In genomic region chr19:15263361-15263985, GRCh38 we compare ENCODE assay signal across 13 cellular contexts. TPM values are rescaled to one million over a fixed set of nuclear protein-coding genes. Genes with fewer than 3 reads are reported as not detected.
DNase-seq lines count a peak whose midpoint lies in the region; ATAC-seq and TF ChIP-seq lines count a peak whose summit lies in the region.
"Had no signal": no experiment of that assay in that cellular context is flagged by ENCODE, and none has a peak within 500 bp of the region (broad histone marks: within the 10 kb centered on the region; RNA-seq: fewer than 3 reads in every experiment).

No MANE protein-coding gene starts in this region.

- H3K27me3 Mint-ChIP-seq in CD14-positive monocyte (ENCODE audit: low read depth in 3 of 3) (no peaks in the 10 kb centered on the region), T-helper 17 cell (no peaks in the 10 kb centered on the region)

- H3K9ac ChIP-seq in skeletal muscle tissue (ENCODE audit: low read depth in 1 of 3, low read length in 3 of 3): peak overlapping the region in 1 of 3 donors; percentile 50

- peak overlapping the region in 3 of 4 donors; percentile 72 to 85 (median 84) for H3K27ac ChIP-seq in gastroesophageal sphincter
- peak overlapping the region; percentile 74 for H3K27ac ChIP-seq in skeletal muscle tissue (ENCODE audit: low read depth, low read length)
- H3K27ac ChIP-seq: hepatocyte had no signal

- H3K4me1 ChIP-seq in gastroesophageal sphincter: peaks cover 16 to 55% (median 33%) of the 10 kb centered on the region in 3 donors
- peaks cover 30 to 49% (median 45%) of the 10 kb centered on the region in 3 donors for H3K4me1 ChIP-seq in skeletal muscle tissue (ENCODE audit: control insufficient read depth in 3 of 3, insufficient read depth in 3 of 3, low read length in 3 of 3)

- H3K9me3 ChIP-seq in T-helper 17 cell (ENCODE audit: control insufficient read depth, low read length, poor library complexity, severe bottlenecking) (no peaks in the 10 kb centered on the region), gastroesophageal sphincter (no peaks in the 10 kb centered on the region), skeletal muscle tissue (ENCODE audit: control insufficient read depth in 3 of 3, low read length in 3 of 3) (no peaks in the 10 kb centered on the region)

- H3K27me3 ChIP-seq in gastroesophageal sphincter: no peaks in the 10 kb centered on the region
- no peaks in the 10 kb centered on the region for H3K27me3 ChIP-seq in skeletal muscle tissue (ENCODE audit: control insufficient read depth in 3 of 3, insufficient read depth in 3 of 3, low read length in 3 of 3)
- H3K27me3 ChIP-seq: hepatocyte had no signal

- H3K27ac Mint-ChIP-seq in CD14-positive monocyte (peak overlapping the region in 6 of 7 donors; percentile 19 to 62 (median 20)), T-helper 17 cell (no peak overlapping the region)
- H3K27ac Mint-ChIP-seq: natural killer cell had no signal

- 58 to 61% methylated on average over 5 to 11 of the region's 13 CpGs for WGBS in gastroesophageal sphincter (ENCODE audit: low coverage in 1 of 2), 2 donors

- no peaks in the 10 kb centered on the region for H3K4me1 Mint-ChIP-seq in CD14-positive monocyte
- peaks cover 13% of the 10 kb centered on the region for H3K4me1 Mint-ChIP-seq in T-helper 17 cell

- ATAC-seq in T-helper 17 cell (no peak), gastroesophageal sphincter (no peak), GM21786 (IDR thresholded peaks at IDR 0.05; ENCODE audit: unreplicated experiment) (no peak), HG02798 (IDR thresholded peaks at IDR 0.05; ENCODE audit: poor library complexity, unreplicated experiment) (no peak), GM18505 (IDR thresholded peaks at IDR 0.05; ENCODE audit: unreplicated experiment) (no peak)

- intact Hi-C loops in CD14-positive monocyte (cut with micrococcal nuclease): loop anchor here (5.0 to 10.0 kb wide), 3 partner anchors 111 to 294 kb away; partner anchors contain the start of gene AKAP8 (in 2 of the 2)

- peaks cover 88 to 95% of the 10 kb centered on the region in 2 donors for H3K36me3 Mint-ChIP-seq in CD14-positive monocyte
- H3K36me3 Mint-ChIP-seq in T-helper 17 cell (ENCODE audit: low read depth): peaks cover 8% of the 10 kb centered on the region
- H3K36me3 Mint-ChIP-seq: natural killer cell had no signal

- no peak for TF ChIP-seq CTCF in CD14-positive monocyte (IDR thresholded peaks at IDR 0.05)
- TF ChIP-seq CTCF in gastroesophageal sphincter (IDR thresholded peaks at IDR 0.05): no peak

- DNase-seq in CD14-positive monocyte (ENCODE audit: low spot score) (no peak), T-helper 17 cell (no peak), C1 segment of cervical spinal cord (lab: John Stamatoyannopoulos, UW) (no peak)
- DNase-seq: NCI-H1048, SW 1271 had no signal

- H3K4me3 Mint-ChIP-seq in CD14-positive monocyte (no peak overlapping the region), T-helper 17 cell (peak overlapping the region; percentile 49)
- H3K4me3 Mint-ChIP-seq: natural killer cell had no signal

- TF ChIP-seq POLR2A in gastroesophageal sphincter (IDR thresholded peaks at IDR 0.05): no peak
- no peak for TF ChIP-seq POLR2A in GM18505 (IDR thresholded peaks at IDR 0.05; ENCODE audit: borderline replicate concordance, extremely low read depth, insufficient read depth, insufficient read length)

- H3K4me3 ChIP-seq in gastroesophageal sphincter (no peak overlapping the region), skeletal muscle tissue (ENCODE audit: low read length in 3 of 3) (no peak overlapping the region)
- H3K4me3 ChIP-seq: hepatocyte, skin epidermis had no signal

- no peaks in the 10 kb centered on the region for H3K9me3 Mint-ChIP-seq in CD14-positive monocyte
- H3K9me3 Mint-ChIP-seq: natural killer cell had no signal

- TF ChIP-seq EP300 in gastroesophageal sphincter (IDR thresholded peaks at IDR 0.05): no peak

- H3K36me3 ChIP-seq in gastroesophageal sphincter: peaks cover 0 to 95% of the 10 kb centered on the region in 2 donors
- peaks cover 59 to 68% (median 65%) of the 10 kb centered on the region in 3 donors for H3K36me3 ChIP-seq in skeletal muscle tissue (ENCODE audit: control insufficient read depth in 3 of 3, insufficient read depth in 3 of 3, low read length in 3 of 3)

RNA-seq across cellular contexts. Expression of gene EPHX3, which starts 31.2 kb away (rescaled TPM):
- polyA plus RNA-seq in CD14-positive monocyte: 1 to 10 TPM in 1 of 2 donors, under 1 TPM in 1; 0.23 to 1.5 TPM
- total RNA-seq in T-helper 17 cell: not detected
- total RNA-seq in gastroesophageal sphincter: 1 to 10 TPM in 1 of 4 donors, under 1 TPM in 1, not detected in 2; 0.78 to 1.6 TPM
- not detected for total RNA-seq in skeletal muscle tissue
- total RNA-seq: natural killer cell had no signal
